In the genomic region with DNA sequence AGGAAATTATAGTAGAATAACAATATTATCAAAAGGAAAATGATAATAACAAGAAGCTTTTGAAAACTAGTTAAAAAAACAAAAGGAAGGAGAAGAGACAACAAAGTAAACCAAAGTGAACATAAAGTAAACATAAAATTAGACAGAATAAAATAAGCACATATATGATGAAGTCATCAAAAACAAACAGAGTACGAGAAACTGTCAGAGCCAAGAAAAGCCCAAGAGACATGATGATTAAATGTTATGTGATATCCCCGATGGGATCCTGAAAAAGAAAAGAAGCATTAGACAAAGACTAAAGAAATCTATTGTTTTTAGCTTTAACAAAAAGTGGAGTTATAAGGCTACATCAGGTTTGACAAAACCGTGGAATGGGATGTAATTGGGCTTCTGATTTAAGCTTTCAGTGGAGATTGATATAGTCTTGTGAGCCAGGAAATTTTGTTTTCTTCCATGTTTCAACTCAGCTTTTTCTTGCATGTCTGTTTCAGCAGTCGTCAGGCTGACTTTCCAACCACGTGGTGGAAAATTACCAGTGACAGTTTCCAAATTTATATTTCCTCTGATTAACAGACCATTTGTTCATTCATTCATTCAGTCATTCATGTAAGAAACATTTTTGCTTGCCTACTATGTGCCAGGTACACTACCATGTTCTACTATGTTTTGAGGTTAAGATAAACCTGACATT, we compare ENCODE assay signal across 22 cellular contexts.
DNase-seq lines count a peak whose midpoint lies in the region; ATAC-seq, FAIRE-seq and TF ChIP-seq lines count a peak whose summit lies in the region.
"Had no signal": no experiment of that assay in that cellular context is flagged by ENCODE, and none has a peak within 500 bp of the region (broad histone marks: within the 10 kb centered on the region; RNA-seq: fewer than 3 reads in every experiment).

No MANE protein-coding gene starts in this region.

- H4K20me1 ChIP-seq in K562 (replicated peaks; ENCODE audit: control insufficient read depth, insufficient read depth, low read length), result no peaks in the 10 kb centered on the region

- no peaks in the 10 kb centered on the region for H3K79me2 ChIP-seq in K562 (ENCODE audit: control insufficient read depth, insufficient read depth, low read length)

- no peak for ATAC-seq in natural killer cell
- ATAC-seq in natural killer cell treated with Interleukin-12 subunit alpha and Interleukin-12 subunit beta and Interleukin-15 and Interleukin-18, amount 100 ng/mL, for 72 hours, result no peak
- no peak for ATAC-seq in K562
- no peak for ATAC-seq in GM18867 (IDR thresholded peaks at IDR 0.05; ENCODE audit: unreplicated experiment)
- no peak for ATAC-seq in activated naive CD8-positive, alpha-beta T cell treated with anti-CD3 and anti-CD28 coated beads, Interleukin-2, amount 50 U/mL, for 24 hours
- ATAC-seq in HG03097 (IDR thresholded peaks at IDR 0.05; ENCODE audit: low FRiP score, unreplicated experiment), result no peak
- ATAC-seq in stimulated activated memory B cell treated with anti-CD40 and anti-IgM and Interleukin-4, amounts not matched to agents 10 μg/mL and 1 μg/mL and 100 μg/mL, for 72 hours, result no peak

- H3K4me2 ChIP-seq in K562 (ENCODE audit: insufficient read depth, low read length), result no peak overlapping the region

- H3K27me3 Mint-ChIP-seq in natural killer cell (ENCODE audit: low read depth in 2 of 2), result peaks cover 0 to 2% of the 10 kb centered on the region in 2 donors
- peaks cover 14 to 36% of the 10 kb centered on the region in 2 donors for H3K27me3 Mint-ChIP-seq in natural killer cell treated with Interleukin-12 subunit alpha and Interleukin-12 subunit beta and Interleukin-15 and Interleukin-18, amount 100 ng/mL, for 72 hours
- peaks cover 10% of the 10 kb centered on the region for H3K27me3 Mint-ChIP-seq in activated naive CD8-positive, alpha-beta T cell treated with anti-CD3 and anti-CD28 coated beads, Interleukin-2, amount 50 U/mL, for 24 hours
- peaks cover 42% of the 10 kb centered on the region for H3K27me3 Mint-ChIP-seq in stimulated activated memory B cell treated with anti-CD40 and anti-IgM and Interleukin-4, amounts not matched to agents 10 μg/mL and 1 μg/mL and 100 μg/mL, for 72 hours

- no peaks in the 10 kb centered on the region for H3K4me1 ChIP-seq in K562 (replicated peaks in 1 of 2; ENCODE audit: control insufficient read depth in 2 of 2, insufficient read depth in 2 of 2, low read length in 2 of 2)
- H3K4me1 ChIP-seq: Peyer's patch, right atrium auricular region, stomach had no signal

- H3K9me3 ChIP-seq in K562 (replicated peaks; ENCODE audit: control insufficient read depth, insufficient read depth, low read depth, low read length), result no peaks in the 10 kb centered on the region
- H3K9me3 ChIP-seq: Peyer's patch, right atrium auricular region, stomach had no signal

- H3K4me3 Mint-ChIP-seq in natural killer cell, result no peak overlapping the region
- H3K4me3 Mint-ChIP-seq in natural killer cell treated with Interleukin-12 subunit alpha and Interleukin-12 subunit beta and Interleukin-15 and Interleukin-18, amount 100 ng/mL, for 72 hours, result no peak overlapping the region
- H3K4me3 Mint-ChIP-seq in activated naive CD8-positive, alpha-beta T cell treated with anti-CD3 and anti-CD28 coated beads, Interleukin-2, amount 50 U/mL, for 24 hours, result no peak overlapping the region
- no peak overlapping the region for H3K4me3 Mint-ChIP-seq in stimulated activated memory B cell treated with anti-CD40 and anti-IgM and Interleukin-4, amounts not matched to agents 10 μg/mL and 1 μg/mL and 100 μg/mL, for 72 hours
- H3K4me3 Mint-ChIP-seq: activated naive CD8-positive, alpha-beta T cell treated with anti-CD3 and anti-CD28 coated beads for 36 hours; activated T-helper 1 cell treated with anti-CD3 and anti-CD28 coated beads, Interleukin-12 subunit alpha, Interleukin-12 subunit beta, Interleukin-2, Interleukin-4 antibody, amounts not matched to agents 30 ng/mL and 10 ng/mL and 1 ng/mL, durations not matched to agents 14 hours and 24 hours and 36 hours; CD8-positive, alpha-beta memory T cell; H9 had no signal

- no peaks in the 10 kb centered on the region for H3K36me3 Mint-ChIP-seq in natural killer cell
- H3K36me3 Mint-ChIP-seq in natural killer cell treated with Interleukin-12 subunit alpha and Interleukin-12 subunit beta and Interleukin-15 and Interleukin-18, amount 100 ng/mL, for 72 hours, result no peaks in the 10 kb centered on the region
- no peaks in the 10 kb centered on the region for H3K36me3 Mint-ChIP-seq in activated naive CD8-positive, alpha-beta T cell treated with anti-CD3 and anti-CD28 coated beads, Interleukin-2, amount 50 U/mL, for 24 hours (ENCODE audit: low read depth)
- no peaks in the 10 kb centered on the region for H3K36me3 Mint-ChIP-seq in stimulated activated memory B cell treated with anti-CD40 and anti-IgM and Interleukin-4, amounts not matched to agents 10 μg/mL and 1 μg/mL and 100 μg/mL, for 72 hours
- H3K36me3 Mint-ChIP-seq: activated naive CD8-positive, alpha-beta T cell treated with anti-CD3 and anti-CD28 coated beads for 36 hours; CD8-positive, alpha-beta memory T cell had no signal

- TF ChIP-seq RAD21 in K562 (CRISPR knock-in tag; conservative IDR thresholded peaks at IDR 0.05 in 1 of 2, IDR thresholded peaks at IDR 0.05 in 1 of 2), result no peak

- H3K27me3 ChIP-seq in K562 (ENCODE audit: control insufficient read depth in 2 of 2, insufficient read depth in 2 of 2, low read length in 2 of 2), result no peaks in the 10 kb centered on the region
- H3K27me3 ChIP-seq: Peyer's patch, right atrium auricular region, stomach had no signal

- no TSS peak for BruUV-seq in K562 (replicated peaks; lab: Mats Ljungman, UMichigan)

- in situ Hi-C loops in K562 (cut with MboI), result no loop called here

- no peaks in the 10 kb centered on the region for H3K9me1 ChIP-seq in K562 (ENCODE audit: control insufficient read depth, insufficient read depth, low read length)

- no peak for TF ChIP-seq EP300 in K562 (IDR thresholded peaks at IDR 0.05; ENCODE audit: low read length)

- H3K9ac ChIP-seq in K562 (ENCODE audit: insufficient read depth in 1 of 2, low read depth in 2 of 2, low read length in 2 of 2), result no peak overlapping the region

- DNase-seq in natural killer cell (no peak), K562 (ENCODE audit: extremely low read depth in 1 of 4, low spot score in 3 of 4) (no peak), fibroblast of the conjunctiva (ENCODE audit: low read depth) (peak; percentile 28)
- DNase-seq in natural killer cell treated with Interleukin-12 subunit alpha and Interleukin-12 subunit beta and Interleukin-15 and Interleukin-18, amount 100 ng/mL, for 72 hours (ENCODE audit: low spot score), result no peak
- no peak for DNase-seq in activated naive CD8-positive, alpha-beta T cell treated with anti-CD3 and anti-CD28 coated beads, Interleukin-2, amount 50 U/mL, for 24 hours
- DNase-seq: activated CD4-positive, CD25-positive, alpha-beta regulatory T cell treated with anti-CD3 and anti-CD28 coated beads, Interleukin-2, amount 50 U/mL, for 72 hours; activated naive CD8-positive, alpha-beta T cell treated with anti-CD3 and anti-CD28 coated beads for 36 hours; CD8-positive, alpha-beta memory T cell; H9; hypothalamus; kidney glomerular epithelial cell; NCI-H2081 treated with DMSO at 0.1 percent for 48 hours; NCI-H774; Peyer's patch; stomach had no signal

- H3K4me3 ChIP-seq in K562, result no peak overlapping the region
- H3K4me3 ChIP-seq: Peyer's patch, right atrium auricular region, SK-N-MC, stomach had no signal

- TF ChIP-seq POLR2A in K562 (conservative IDR thresholded peaks at IDR 0.05), result no peak

- WGBS in K562 (ENCODE audit: insufficient coverage, low coverage, missing lambda C conversion rate), result 0% methylated on average over 5 of the region's 5 CpGs

- POLR2A ChIA-PET in K562 (lab: Yijun Ruan, JAX), result no interaction called here

- CTCF ChIA-PET in K562 (lab: Yijun Ruan, JAX; ENCODE audit: low intra/inter-chr PET ratio), result no interaction called here

- no peak overlapping the region for H3K27ac ChIP-seq in K562 (ENCODE audit: extremely low read depth, low read depth, low read length)
- H3K27ac ChIP-seq: HL-60, Peyer's patch, right atrium auricular region, SK-N-MC, stomach had no signal

- no peak overlapping the region for H2AFZ ChIP-seq in K562 (ENCODE audit: low read depth, low read length)

- no peak overlapping the region for H3K27ac Mint-ChIP-seq in natural killer cell
- H3K27ac Mint-ChIP-seq in natural killer cell treated with Interleukin-12 subunit alpha and Interleukin-12 subunit beta and Interleukin-15 and Interleukin-18, amount 100 ng/mL, for 72 hours, result no peak overlapping the region
- H3K27ac Mint-ChIP-seq in activated naive CD8-positive, alpha-beta T cell treated with anti-CD3 and anti-CD28 coated beads, Interleukin-2, amount 50 U/mL, for 24 hours, result no peak overlapping the region
- H3K27ac Mint-ChIP-seq in stimulated activated memory B cell treated with anti-CD40 and anti-IgM and Interleukin-4, amounts not matched to agents 10 μg/mL and 1 μg/mL and 100 μg/mL, for 72 hours, result no peak overlapping the region
- H3K27ac Mint-ChIP-seq: activated naive CD8-positive, alpha-beta T cell treated with anti-CD3 and anti-CD28 coated beads for 36 hours; activated T-helper 1 cell treated with anti-CD3 and anti-CD28 coated beads, Interleukin-12 subunit alpha, Interleukin-12 subunit beta, Interleukin-2, Interleukin-4 antibody, amounts not matched to agents 30 ng/mL and 10 ng/mL and 1 ng/mL, durations not matched to agents 14 hours and 24 hours and 36 hours; CD8-positive, alpha-beta memory T cell; H9 had no signal

- peak; percentile 8 for TF ChIP-seq CTCF in natural killer cell (IDR thresholded peaks at IDR 0.05)
- TF ChIP-seq CTCF in K562 (IDR thresholded peaks at IDR 0.05 in 2 of 3, conservative IDR thresholded peaks at IDR 0.05 in 1 of 3; ENCODE audit: insufficient read depth in 2 of 3, low read depth in 1 of 3, low read length in 3 of 3), result no peak

- no peaks in the 10 kb centered on the region for H3K36me3 ChIP-seq in K562 (ENCODE audit: control insufficient read depth, insufficient read depth, low read length)
- H3K36me3 ChIP-seq: Peyer's patch, right atrium auricular region, stomach had no signal

- no peak for FAIRE-seq in K562 (lab: Jason Lieb, UNC)

- H3K4me1 Mint-ChIP-seq in natural killer cell, result no peaks in the 10 kb centered on the region
- no peaks in the 10 kb centered on the region for H3K4me1 Mint-ChIP-seq in natural killer cell treated with Interleukin-12 subunit alpha and Interleukin-12 subunit beta and Interleukin-15 and Interleukin-18, amount 100 ng/mL, for 72 hours (ENCODE audit: low read depth in 2 of 2)
- H3K4me1 Mint-ChIP-seq in activated naive CD8-positive, alpha-beta T cell treated with anti-CD3 and anti-CD28 coated beads, Interleukin-2, amount 50 U/mL, for 24 hours, result no peaks in the 10 kb centered on the region
- peaks cover 9% of the 10 kb centered on the region for H3K4me1 Mint-ChIP-seq in stimulated activated memory B cell treated with anti-CD40 and anti-IgM and Interleukin-4, amounts not matched to agents 10 μg/mL and 1 μg/mL and 100 μg/mL, for 72 hours
- H3K4me1 Mint-ChIP-seq: CD8-positive, alpha-beta memory T cell; H9 had no signal

- peaks cover 0 to 2% of the 10 kb centered on the region in 2 donors for H3K9me3 Mint-ChIP-seq in natural killer cell
- no peaks in the 10 kb centered on the region for H3K9me3 Mint-ChIP-seq in natural killer cell treated with Interleukin-12 subunit alpha and Interleukin-12 subunit beta and Interleukin-15 and Interleukin-18, amount 100 ng/mL, for 72 hours
- no peaks in the 10 kb centered on the region for H3K9me3 Mint-ChIP-seq in activated naive CD8-positive, alpha-beta T cell treated with anti-CD3 and anti-CD28 coated beads, Interleukin-2, amount 50 U/mL, for 24 hours
- H3K9me3 Mint-ChIP-seq in stimulated activated memory B cell treated with anti-CD40 and anti-IgM and Interleukin-4, amounts not matched to agents 10 μg/mL and 1 μg/mL and 100 μg/mL, for 72 hours, result peaks cover 3% of the 10 kb centered on the region
- H3K9me3 Mint-ChIP-seq: activated naive CD8-positive, alpha-beta T cell treated with anti-CD3 and anti-CD28 coated beads for 36 hours; activated T-helper 1 cell treated with anti-CD3 and anti-CD28 coated beads, Interleukin-12 subunit alpha, Interleukin-12 subunit beta, Interleukin-2, Interleukin-4 antibody, amounts not matched to agents 30 ng/mL and 10 ng/mL and 1 ng/mL, durations not matched to agents 14 hours and 24 hours and 36 hours; CD8-positive, alpha-beta memory T cell; H9 had no signal

- intact Hi-C loops in natural killer cell (cut with micrococcal nuclease), result no loop called here
- intact Hi-C loops in K562 (cut with micrococcal nuclease), result no loop called here
